In the genomic region with DNA sequence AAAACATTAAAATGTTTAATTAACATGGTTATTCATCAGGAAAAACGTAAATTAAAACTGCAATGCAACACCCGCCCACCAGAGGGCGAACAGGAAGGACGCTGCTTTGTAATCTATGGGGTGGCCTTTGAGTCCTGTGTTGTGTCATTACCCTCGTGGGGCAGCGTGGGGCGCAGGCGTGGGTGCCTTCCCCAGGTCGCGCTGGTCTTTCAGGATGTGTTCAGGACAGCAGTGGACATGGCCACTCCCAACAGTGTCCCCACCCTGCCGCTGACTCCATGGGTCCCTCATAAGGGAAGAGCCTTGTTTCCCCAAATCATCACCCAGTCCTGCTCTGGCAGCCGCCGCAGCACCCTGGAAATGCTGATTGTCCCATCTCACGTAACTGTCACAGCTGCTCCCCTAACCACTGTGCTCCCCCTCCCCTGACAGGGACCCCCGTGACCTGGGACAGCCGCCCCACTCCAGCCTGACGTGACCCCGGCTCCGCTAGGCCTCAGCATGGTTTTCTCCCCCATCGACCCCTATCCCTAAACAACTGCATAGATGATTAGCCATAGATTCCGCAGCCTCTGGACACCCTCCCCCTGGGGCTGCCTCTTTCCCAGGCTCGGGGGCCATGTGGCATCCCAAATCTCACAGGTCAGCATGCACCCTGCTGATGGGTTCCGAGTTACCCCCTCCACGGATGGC, we compare ENCODE assay signal across 8 cellular contexts. TPM values are rescaled to one million over a fixed set of nuclear protein-coding genes. Genes with fewer than 3 reads are reported as not detected.
DNase-seq lines count a peak whose midpoint lies in the region; ATAC-seq and TF ChIP-seq lines count a peak whose summit lies in the region.

No MANE protein-coding gene starts in this region.

- ATAC-seq in HG03442 (IDR thresholded peaks at IDR 0.05; ENCODE audit: unreplicated experiment): no peak

- TF ChIP-seq CTCF in LNCaP clone FGC (IDR thresholded peaks at IDR 0.05; ENCODE audit: control insufficient read depth, extremely low read depth, insufficient read depth) (peak; percentile 82), dorsolateral prefrontal cortex (IDR thresholded peaks at IDR 0.05 in 54 of 56, conservative IDR thresholded peaks at IDR 0.05 in 2 of 56; ENCODE audit: low read depth in 1 of 56, partially characterized antibody in 56 of 56) (peak; percentile 56 to 85 (median 72)), mesothelial cell of epicardium (IDR thresholded peaks at IDR 0.05; ENCODE audit: unreplicated experiment) (peak; percentile 99)

- no peaks in the 10 kb centered on the region for H3K4me1 Mint-ChIP-seq in mesothelial cell of epicardium

- H3K4me3 Mint-ChIP-seq in mesothelial cell of epicardium: no peak overlapping the region

- no peaks in the 10 kb centered on the region for H3K9me3 Mint-ChIP-seq in mesothelial cell of epicardium

- peaks cover 0 to 7% (median 0%) of the 10 kb centered on the region in 45 donors for H3K27me3 ChIP-seq in dorsolateral prefrontal cortex

- H3K4me3 ChIP-seq in LNCaP clone FGC (ENCODE audit: low read depth, low read length): no peak overlapping the region
- H3K4me3 ChIP-seq in dorsolateral prefrontal cortex: no peak overlapping the region

- DNase-seq in G401 (ENCODE audit: low spot score): peak; percentile 12
- DNase-seq in LNCaP clone FGC (ENCODE audit: low read depth): no peak
- peak; percentile 18 to 57 for DNase-seq in activated CD4-positive, alpha-beta T cell treated with anti-CD3 and anti-CD28 coated beads for 4 hours
- peak in 7 of 10 donors; percentile 18 to 43 (median 40) for DNase-seq in dorsolateral prefrontal cortex
- peak; percentile 24 to 61 for DNase-seq in mesothelial cell of epicardium (ENCODE audit: low spot score in 2 of 2, unreplicated experiment in 2 of 2)
- DNase-seq in stimulated activated CD8-positive, alpha-beta memory T cell treated with anti-CD3 and anti-CD28 coated beads, Interleukin-7, amount 100 ng/mL, for 4 hours (ENCODE audit: low read depth in 2 of 2): peak; percentile 13 to 24
- DNase-seq in pons (ENCODE audit: low spot score): no peak

- H3K27ac Mint-ChIP-seq in mesothelial cell of epicardium: no peak overlapping the region

- intact Hi-C loops in dorsolateral prefrontal cortex (cut with DNase I): loop anchor here (5.0 to 10.0 kb wide), 3 partner anchors 92 to 684 kb away; partner anchors contain the start of gene SOHLH1 (in 1 of the 2)

- H3K27ac ChIP-seq in dorsolateral prefrontal cortex: no peak overlapping the region

- peaks cover 21% of the 10 kb centered on the region for H3K27me3 Mint-ChIP-seq in mesothelial cell of epicardium (ENCODE audit: low read depth)

- no peaks in the 10 kb centered on the region for H3K36me3 Mint-ChIP-seq in mesothelial cell of epicardium

- in situ Hi-C loops in G401 (cut with HindIII; ENCODE audit: low sequenced_read_pairs): no loop called here

RNA-seq across cellular contexts. Expression of gene GLT6D1, which starts 36.4 kb away (rescaled TPM):
- total RNA-seq in G401 (2014; rRNA removed; shearing (Covaris generic)): not detected in 2 replicates
- not detected for total RNA-seq in dorsolateral prefrontal cortex
- not detected in 3 replicates for total RNA-seq in mesothelial cell of epicardium

RNA-seq across cellular contexts. Expression of gene PAEP, which starts 41.4 kb away (rescaled TPM):
- total RNA-seq in G401 (2014; rRNA removed; shearing (Covaris generic)): not detected in 2 replicates
- total RNA-seq in dorsolateral prefrontal cortex: not detected
- not detected in 3 replicates for total RNA-seq in mesothelial cell of epicardium

RNA-seq across cellular contexts. Expression of gene OBP2A, which starts 57.0 kb away (rescaled TPM):
- total RNA-seq in G401 (2014; rRNA removed; shearing (Covaris generic)): not detected in 2 replicates
- total RNA-seq in dorsolateral prefrontal cortex (1 to 10 TPM in 1 of 120 experiments, not detected in 119; 1.6 TPM), mesothelial cell of epicardium (not detected in 3 replicates)

Comparison
In these comparisons a context has a peak if more than half of its experiments do, and no peak if none do; other contexts are left out.
1. DNase-seq: peak in G401 (single experiment), activated CD4-positive, alpha-beta T cell treated with anti-CD3 and anti-CD28 coated beads for 4 hours (2 of 2), dorsolateral prefrontal cortex (7 of 10), mesothelial cell of epicardium (2 of 2) and stimulated activated CD8-positive, alpha-beta memory T cell treated with anti-CD3 and anti-CD28 coated beads, Interleukin-7, amount 100 ng/mL, for 4 hours (2 of 2); none in LNCaP clone FGC (single experiment) and pons (single experiment).
2. Peak in every context shown above with its lines, with median percentiles within 50 percentile points of each other: CTCF ChIP-seq.